In the genomic region with DNA sequence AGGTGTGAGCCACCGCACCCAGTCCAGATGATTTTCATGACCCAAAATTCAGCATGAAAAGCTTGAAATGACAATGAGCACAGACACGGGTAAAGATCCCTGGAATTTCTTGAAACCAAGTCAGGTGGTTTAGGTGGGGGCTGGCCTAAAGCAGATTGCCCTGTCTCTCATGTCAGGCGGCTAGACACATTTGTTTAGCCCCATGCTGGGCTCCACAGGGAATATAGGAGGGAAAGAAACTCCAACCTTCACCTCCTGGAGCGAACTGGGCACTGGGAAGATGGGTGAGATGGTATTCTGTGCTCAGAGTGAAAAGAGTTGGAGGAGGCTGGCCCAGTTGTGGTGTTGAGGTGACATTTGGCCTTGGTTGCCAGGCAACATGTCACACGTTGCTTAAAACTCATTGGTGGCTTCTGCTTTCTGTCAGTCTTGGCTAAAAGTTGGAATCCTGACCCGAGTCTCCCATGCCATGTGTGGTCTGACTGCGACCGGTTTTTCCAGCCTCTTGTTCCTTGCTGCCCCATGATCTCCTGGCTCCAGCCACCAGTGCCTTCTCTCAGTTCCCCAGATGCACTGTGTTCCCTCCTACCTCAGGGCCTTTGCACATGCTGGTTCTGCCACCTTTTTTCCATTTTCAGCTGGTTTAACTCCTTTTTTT, we compare ENCODE assay signal across 36 cellular contexts.
DNase-seq lines count a peak whose midpoint lies in the region; ATAC-seq, FAIRE-seq and TF ChIP-seq lines count a peak whose summit lies in the region.
"Had no signal": no experiment of that assay in that cellular context is flagged by ENCODE, and none has a peak within 500 bp of the region (broad histone marks: within the 10 kb centered on the region; RNA-seq: fewer than 3 reads in every experiment).

No MANE protein-coding gene starts in this region.

- TF ChIP-seq POLR2A in K562 (conservative IDR thresholded peaks at IDR 0.05): no peak

- peak overlapping the region; percentile 5 to 69 for H3K27ac Mint-ChIP-seq in stimulated activated naive CD8-positive, alpha-beta T cell treated with anti-CD3 and anti-CD28 coated beads, Interleukin-15, amount 100 ng/mL, for 72 hours
- peak overlapping the region; percentile 23 for H3K27ac Mint-ChIP-seq in osteocyte (ENCODE audit: unreplicated experiment)
- no peak overlapping the region for H3K27ac Mint-ChIP-seq in CD4-positive, alpha-beta T cell
- H3K27ac Mint-ChIP-seq: activated CD4-positive, alpha-beta T cell treated with anti-CD3 and anti-CD28 coated beads, Interleukin-2, amount 10 ng/mL, durations not matched to agents 24 days and 14 days; activated CD8-positive, alpha-beta memory T cell treated with anti-CD3 and anti-CD28 coated beads, Interleukin-2, amount 10 ng/mL, durations not matched to agents 7 days and 5 days; activated naive CD4-positive, alpha-beta T cell treated with anti-CD3 and anti-CD28 coated beads, Interleukin-2, amount 10 ng/mL, durations not matched to agents 7 days and 5 days; natural killer cell treated with Interleukin-12 subunit alpha and Interleukin-12 subunit beta and Interleukin-15 and Interleukin-18, amount 100 ng/mL, for 72 hours; stimulated activated memory B cell treated with anti-CD40 and anti-IgM and Interleukin-4, amounts not matched to agents 10 μg/mL and 1 μg/mL and 100 μg/mL, for 72 hours had no signal

- no peaks in the 10 kb centered on the region; the same call in 1 of the 2 replicates for H3K9me3 ChIP-seq in K562 (replicated peaks; ENCODE audit: control insufficient read depth, insufficient read depth, low read depth, low read length)
- H3K9me3 ChIP-seq in CD4-positive, alpha-beta T cell (ENCODE audit: control insufficient read depth, low read length): no peaks in the 10 kb centered on the region
- H3K9me3 ChIP-seq: breast epithelium, thoracic aorta had no signal

- no peak for TF ChIP-seq EP300 in K562 (IDR thresholded peaks at IDR 0.05; ENCODE audit: low read length)

- H3K4me2 ChIP-seq in K562 (ENCODE audit: insufficient read depth, low read length): no peak overlapping the region

- H3K4me3 ChIP-seq in K562: no peak overlapping the region
- H3K4me3 ChIP-seq: breast epithelium, thoracic aorta had no signal

- intact Hi-C loops in K562 (cut with micrococcal nuclease): no loop called here
- intact Hi-C loops in CD4-positive, alpha-beta T cell (cut with DNase I, micrococcal nuclease): no loop called here

- no peak overlapping the region for H3K27ac ChIP-seq in K562 (ENCODE audit: extremely low read depth, low read depth, low read length)
- no peak overlapping the region for H3K27ac ChIP-seq in CD4-positive, alpha-beta T cell (ENCODE audit: low read depth, low read length)
- H3K27ac ChIP-seq: breast epithelium, epithelial cell of prostate, parathyroid adenoma, thoracic aorta, WERI-Rb-1 had no signal

- H3K9ac ChIP-seq in K562 (ENCODE audit: insufficient read depth in 1 of 2, low read depth in 2 of 2, low read length in 2 of 2): no peak overlapping the region; a peak in 1 of 4 replicates
- H3K9ac ChIP-seq: parathyroid adenoma had no signal

- H3K4me1 ChIP-seq in K562 (replicated peaks in 1 of 2; ENCODE audit: control insufficient read depth in 2 of 2, insufficient read depth in 2 of 2, low read length in 2 of 2): no peaks in the 10 kb centered on the region
- H3K4me1 ChIP-seq: breast epithelium, parathyroid adenoma had no signal

- no peaks in the 10 kb centered on the region for H3K79me2 ChIP-seq in K562 (ENCODE audit: control insufficient read depth, insufficient read depth, low read length)
- H3K79me2 ChIP-seq: parathyroid adenoma had no signal

- TF ChIP-seq CTCF in K562 (IDR thresholded peaks at IDR 0.05 in 2 of 3, conservative IDR thresholded peaks at IDR 0.05 in 1 of 3; ENCODE audit: insufficient read depth in 2 of 3, low read depth in 1 of 3, low read length in 3 of 3): no peak
- TF ChIP-seq CTCF in osteocyte (IDR thresholded peaks at IDR 0.05): no peak
- no peak for TF ChIP-seq CTCF in CD4-positive, alpha-beta T cell (IDR thresholded peaks at IDR 0.05)

- H3K27me3 Mint-ChIP-seq in stimulated activated naive CD8-positive, alpha-beta T cell treated with anti-CD3 and anti-CD28 coated beads, Interleukin-15, amount 100 ng/mL, for 72 hours: no peaks in the 10 kb centered on the region
- no peaks in the 10 kb centered on the region for H3K27me3 Mint-ChIP-seq in osteocyte (ENCODE audit: unreplicated experiment)
- no peaks in the 10 kb centered on the region for H3K27me3 Mint-ChIP-seq in CD4-positive, alpha-beta T cell
- H3K27me3 Mint-ChIP-seq: activated CD4-positive, alpha-beta T cell treated with anti-CD3 and anti-CD28 coated beads, Interleukin-2, amount 10 ng/mL, durations not matched to agents 24 days and 14 days; activated CD8-positive, alpha-beta memory T cell treated with anti-CD3 and anti-CD28 coated beads, Interleukin-2, amount 10 ng/mL, durations not matched to agents 7 days and 5 days; activated naive CD4-positive, alpha-beta T cell treated with anti-CD3 and anti-CD28 coated beads, Interleukin-2, amount 10 ng/mL, durations not matched to agents 7 days and 5 days; natural killer cell treated with Interleukin-12 subunit alpha and Interleukin-12 subunit beta and Interleukin-15 and Interleukin-18, amount 100 ng/mL, for 72 hours; stimulated activated memory B cell treated with anti-CD40 and anti-IgM and Interleukin-4, amounts not matched to agents 10 μg/mL and 1 μg/mL and 100 μg/mL, for 72 hours had no signal

- WGBS in K562 (ENCODE audit: insufficient coverage, low coverage, missing lambda C conversion rate): 78% methylated on average over 8 of the region's 8 CpGs

- H2AFZ ChIP-seq in K562 (ENCODE audit: low read depth, low read length): no peak overlapping the region
- H2AFZ ChIP-seq: parathyroid adenoma had no signal

- no peaks in the 10 kb centered on the region for H4K20me1 ChIP-seq in K562 (replicated peaks; ENCODE audit: control insufficient read depth, insufficient read depth, low read length)

- CTCF ChIA-PET in K562 (lab: Yijun Ruan, JAX; ENCODE audit: low intra/inter-chr PET ratio): no interaction called here
- CTCF ChIA-PET in CD4-positive, alpha-beta T cell (lab: Charles Lee): no interaction called here

- no peak overlapping the region for H3K4me3 Mint-ChIP-seq in stimulated activated naive CD8-positive, alpha-beta T cell treated with anti-CD3 and anti-CD28 coated beads, Interleukin-15, amount 100 ng/mL, for 72 hours
- H3K4me3 Mint-ChIP-seq in osteocyte (ENCODE audit: unreplicated experiment): no peak overlapping the region
- H3K4me3 Mint-ChIP-seq in CD4-positive, alpha-beta T cell: no peak overlapping the region
- H3K4me3 Mint-ChIP-seq: activated CD4-positive, alpha-beta T cell treated with anti-CD3 and anti-CD28 coated beads, Interleukin-2, amount 10 ng/mL, durations not matched to agents 24 days and 14 days; activated CD8-positive, alpha-beta memory T cell treated with anti-CD3 and anti-CD28 coated beads, Interleukin-2, amount 10 ng/mL, durations not matched to agents 7 days and 5 days; activated naive CD4-positive, alpha-beta T cell treated with anti-CD3 and anti-CD28 coated beads, Interleukin-2, amount 10 ng/mL, durations not matched to agents 7 days and 5 days; natural killer cell treated with Interleukin-12 subunit alpha and Interleukin-12 subunit beta and Interleukin-15 and Interleukin-18, amount 100 ng/mL, for 72 hours; stimulated activated memory B cell treated with anti-CD40 and anti-IgM and Interleukin-4, amounts not matched to agents 10 μg/mL and 1 μg/mL and 100 μg/mL, for 72 hours had no signal

- peaks cover 73% of the 10 kb centered on the region for H3K36me3 ChIP-seq in K562 (ENCODE audit: control insufficient read depth, insufficient read depth, low read length)
- H3K36me3 ChIP-seq: breast epithelium had no signal

- TF ChIP-seq RAD21 in K562 (CRISPR knock-in tag; conservative IDR thresholded peaks at IDR 0.05 in 1 of 2, IDR thresholded peaks at IDR 0.05 in 1 of 2): no peak

- BruUV-seq in K562 (replicated peaks; lab: Mats Ljungman, UMichigan): no TSS peak

- H3K9me1 ChIP-seq in K562 (ENCODE audit: control insufficient read depth, insufficient read depth, low read length): no peaks in the 10 kb centered on the region

- H3K36me3 Mint-ChIP-seq in osteocyte (ENCODE audit: unreplicated experiment): peaks cover 66% of the 10 kb centered on the region
- H3K36me3 Mint-ChIP-seq in CD4-positive, alpha-beta T cell (ENCODE audit: low read depth): peaks cover 90% of the 10 kb centered on the region
- H3K36me3 Mint-ChIP-seq: natural killer cell treated with Interleukin-12 subunit alpha and Interleukin-12 subunit beta and Interleukin-15 and Interleukin-18, amount 100 ng/mL, for 72 hours had no signal

- POLR2A ChIA-PET in K562 (lab: Yijun Ruan, JAX): no interaction called here
- POLR2A ChIA-PET in CD4-positive, alpha-beta T cell (lab: Charles Lee): no interaction called here

- FAIRE-seq in K562 (lab: Jason Lieb, UNC): no peak
- FAIRE-seq: HTR-8/SVneo, keratinocyte had no signal

- DNase-seq in stimulated activated naive CD8-positive, alpha-beta T cell treated with anti-CD3 and anti-CD28 coated beads, Interleukin-15, amount 100 ng/mL, for 72 hours: no peak
- no peak for DNase-seq in stimulated activated naive CD8-positive, alpha-beta T cell treated with anti-CD3 and anti-CD28 coated beads, Interleukin-15, Interleukin-2, amounts not matched to agents 100 U/mL and 50 U/mL, for 24 hours
- DNase-seq in K562 (ENCODE audit: extremely low read depth in 1 of 4, low spot score in 3 of 4) (no peak), osteocyte (ENCODE audit: extremely low spot score, unreplicated experiment) (no peak), superior temporal gyrus (ENCODE audit: extremely low spot score) (no peak), NCI-H748 (lab: John Stamatoyannopoulos, UW; ENCODE audit: unreplicated experiment) (no peak)
- DNase-seq in CD4-positive, alpha-beta T cell: no peak
- DNase-seq: ACHN; activated CD4-positive, alpha-beta T cell treated with anti-CD3 and anti-CD28 coated beads, Interleukin-2, amount 10 ng/mL, durations not matched to agents 24 days and 14 days; activated CD8-positive, alpha-beta memory T cell treated with anti-CD3 and anti-CD28 coated beads, Interleukin-2, amount 10 ng/mL, durations not matched to agents 7 days and 5 days; activated naive CD4-positive, alpha-beta T cell treated with anti-CD3 and anti-CD28 coated beads, Interleukin-2, amount 10 ng/mL, durations not matched to agents 7 days and 5 days; amygdala; DMS79; effector CD4-positive, alpha-beta T cell; GF-D8; Kasumi-1; MV-4-11; NCI-H1436 treated with DMSO at 0.1 percent for 48 hours; NCI-H2171; NCI-H524; SIG-M5; stimulated activated CD4-positive, alpha-beta T cell treated with anti-CD3 and anti-CD28 coated beads, Interleukin-4, amount 100 ng/mL, for 24 hours; SW 1271; T-helper 9 cell; WERI-Rb-1 had no signal

- in situ Hi-C loops in K562 (cut with MboI): no loop called here

- ATAC-seq in stimulated activated naive CD8-positive, alpha-beta T cell treated with anti-CD3 and anti-CD28 coated beads, Interleukin-15, amount 100 ng/mL, for 72 hours: no peak
- ATAC-seq in stimulated activated naive CD8-positive, alpha-beta T cell treated with anti-CD3 and anti-CD28 coated beads, Interleukin-15, Interleukin-2, amounts not matched to agents 100 U/mL and 50 U/mL, for 24 hours: no peak
- ATAC-seq in K562: no peak
- ATAC-seq in CD4-positive, alpha-beta T cell (ENCODE audit: poor library complexity): no peak
- ATAC-seq: activated CD8-positive, alpha-beta memory T cell treated with anti-CD3 and anti-CD28 coated beads, Interleukin-2, amount 10 ng/mL, durations not matched to agents 7 days and 5 days; HCT116; natural killer cell treated with Interleukin-12 subunit alpha and Interleukin-12 subunit beta and Interleukin-15 and Interleukin-18, amount 100 ng/mL, for 72 hours; Panc1; sciatic nerve; stimulated activated memory B cell treated with anti-CD40 and anti-IgM and Interleukin-4, amounts not matched to agents 10 μg/mL and 1 μg/mL and 100 μg/mL, for 72 hours had no signal

- H3K9me3 Mint-ChIP-seq in stimulated activated naive CD8-positive, alpha-beta T cell treated with anti-CD3 and anti-CD28 coated beads, Interleukin-15, amount 100 ng/mL, for 72 hours: no peaks in the 10 kb centered on the region
- no peaks in the 10 kb centered on the region for H3K9me3 Mint-ChIP-seq in osteocyte (ENCODE audit: unreplicated experiment)
- no peaks in the 10 kb centered on the region for H3K9me3 Mint-ChIP-seq in CD4-positive, alpha-beta T cell
- H3K9me3 Mint-ChIP-seq: activated CD4-positive, alpha-beta T cell treated with anti-CD3 and anti-CD28 coated beads, Interleukin-2, amount 10 ng/mL, durations not matched to agents 24 days and 14 days; activated naive CD4-positive, alpha-beta T cell treated with anti-CD3 and anti-CD28 coated beads, Interleukin-2, amount 10 ng/mL, durations not matched to agents 7 days and 5 days; natural killer cell treated with Interleukin-12 subunit alpha and Interleukin-12 subunit beta and Interleukin-15 and Interleukin-18, amount 100 ng/mL, for 72 hours; stimulated activated memory B cell treated with anti-CD40 and anti-IgM and Interleukin-4, amounts not matched to agents 10 μg/mL and 1 μg/mL and 100 μg/mL, for 72 hours had no signal

- H3K27me3 ChIP-seq in K562 (ENCODE audit: control insufficient read depth in 2 of 2, insufficient read depth in 2 of 2, low read length in 2 of 2): no peaks in the 10 kb centered on the region
- no peaks in the 10 kb centered on the region for H3K27me3 ChIP-seq in CD4-positive, alpha-beta T cell (ENCODE audit: control insufficient read depth, insufficient read depth, low read length)
- H3K27me3 ChIP-seq: breast epithelium had no signal

- H3K4me1 Mint-ChIP-seq in stimulated activated naive CD8-positive, alpha-beta T cell treated with anti-CD3 and anti-CD28 coated beads, Interleukin-15, amount 100 ng/mL, for 72 hours: no peaks in the 10 kb centered on the region
- H3K4me1 Mint-ChIP-seq in osteocyte (ENCODE audit: unreplicated experiment): peaks cover 3% of the 10 kb centered on the region
- no peaks in the 10 kb centered on the region for H3K4me1 Mint-ChIP-seq in CD4-positive, alpha-beta T cell (ENCODE audit: low read depth)
- H3K4me1 Mint-ChIP-seq: activated CD4-positive, alpha-beta T cell treated with anti-CD3 and anti-CD28 coated beads, Interleukin-2, amount 10 ng/mL, durations not matched to agents 24 days and 14 days; activated CD8-positive, alpha-beta memory T cell treated with anti-CD3 and anti-CD28 coated beads, Interleukin-2, amount 10 ng/mL, durations not matched to agents 7 days and 5 days; activated naive CD4-positive, alpha-beta T cell treated with anti-CD3 and anti-CD28 coated beads, Interleukin-2, amount 10 ng/mL, durations not matched to agents 7 days and 5 days had no signal
